ENCODE assay signal across 23 cellular contexts in the genomic region with DNA sequence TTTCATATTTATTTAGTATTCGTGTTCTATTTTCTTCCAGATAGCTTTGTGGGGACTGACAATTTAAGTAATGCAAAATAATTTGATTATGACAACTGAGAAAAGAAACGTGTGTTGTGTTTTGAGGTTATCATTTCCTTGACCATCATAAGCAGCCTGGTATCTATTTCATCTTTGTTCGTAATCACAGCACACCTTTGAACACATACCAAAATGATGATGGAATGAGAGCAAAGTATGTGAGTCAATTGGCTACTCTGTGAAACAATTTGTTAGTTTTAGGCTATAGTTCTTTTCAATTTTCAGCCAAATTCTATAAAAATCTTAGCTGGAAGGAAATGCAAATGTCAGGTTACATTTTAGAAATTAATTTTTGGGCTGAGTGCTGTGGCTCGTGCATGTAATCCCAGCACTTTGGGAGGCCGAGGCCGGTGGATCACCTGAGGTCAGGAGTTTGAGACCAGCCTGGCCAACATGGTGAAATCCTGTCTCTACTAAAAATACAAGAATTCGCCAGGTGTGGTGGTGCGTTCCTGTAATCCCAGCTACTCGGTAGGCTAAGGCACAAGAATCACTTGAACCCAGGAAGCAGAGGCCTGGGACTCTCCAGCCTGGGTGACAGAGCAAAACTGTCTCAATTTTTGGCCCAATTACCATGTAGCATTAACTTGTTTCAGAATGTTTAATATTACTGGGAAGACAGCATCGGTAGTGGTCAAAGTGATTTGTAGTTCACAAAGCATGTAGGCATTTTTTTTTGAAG. TPM values are rescaled to one million over a fixed set of nuclear protein-coding genes. Genes with fewer than 3 reads are reported as not detected.
DNase-seq lines count a peak whose midpoint lies in the region; ATAC-seq, FAIRE-seq and TF ChIP-seq lines count a peak whose summit lies in the region.
"Had no signal": no experiment of that assay in that cellular context is flagged by ENCODE, and none has a peak within 500 bp of the region (broad histone marks: within the 10 kb centered on the region; RNA-seq: fewer than 3 reads in every experiment).

No MANE protein-coding gene starts in this region.

- H3K27me3 ChIP-seq in K562 (ENCODE audit: control insufficient read depth in 2 of 2, insufficient read depth in 2 of 2, low read length in 2 of 2) (no peaks in the 10 kb centered on the region), trophoblast cell (ENCODE audit: insufficient read depth, low read length) (no peaks in the 10 kb centered on the region)
- H3K27me3 ChIP-seq in CD4-positive, alpha-beta T cell (ENCODE audit: control insufficient read depth, insufficient read depth, low read length): no peaks in the 10 kb centered on the region
- H3K27me3 ChIP-seq: BLaER1 treated with 17β-estradiol and CSF1 and Interleukin-3, amounts not matched to agents 10 nM and 100 nM had no signal

- H3K36me3 ChIP-seq in K562 (ENCODE audit: control insufficient read depth, insufficient read depth, low read length) (no peaks in the 10 kb centered on the region), trophoblast cell (ENCODE audit: control insufficient read depth in 1 of 2, insufficient read depth in 2 of 2, low read length in 2 of 2) (no peaks in the 10 kb centered on the region)
- H3K36me3 ChIP-seq: BLaER1 treated with 17β-estradiol and CSF1 and Interleukin-3, amounts not matched to agents 10 nM and 100 nM had no signal

- CTCF ChIA-PET in K562 (lab: Yijun Ruan, JAX; ENCODE audit: low intra/inter-chr PET ratio): no interaction called here
- CTCF ChIA-PET in CD4-positive, alpha-beta T cell (lab: Charles Lee): no interaction called here

- H3K4me2 ChIP-seq in K562 (ENCODE audit: insufficient read depth, low read length) (peak overlapping the region; percentile 86), trophoblast cell (ENCODE audit: low read length) (no peak overlapping the region)
- H3K4me2 ChIP-seq: BLaER1 treated with 17β-estradiol and CSF1 and Interleukin-3, amounts not matched to agents 10 nM and 100 nM had no signal

- POLR2A ChIA-PET in K562 (lab: Yijun Ruan, JAX): interaction anchor here (1.1 kb wide), 1 partner anchor 12 kb away, joined by 3 read pairs; no protein-coding TSS in a partner anchor
- POLR2A ChIA-PET in CD4-positive, alpha-beta T cell (lab: Charles Lee): no interaction called here

- H3K14ac ChIP-seq in trophoblast cell (ENCODE audit: low read length): no peak overlapping the region

- no peak overlapping the region for H4K8ac ChIP-seq in trophoblast cell (ENCODE audit: low read depth, low read length)

- peak; percentile 46 for ATAC-seq in K562
- no peak for ATAC-seq in CD4-positive, alpha-beta T cell (ENCODE audit: poor library complexity)
- ATAC-seq: GM12878, SK-N-SH treated with all-trans-retinoic acid at 6 μM for 48 hours had no signal

- peaks cover 8 to 14% of the 10 kb centered on the region in 2 experiments; a peak in 4 of 5 replicates for H3K4me1 ChIP-seq in K562 (replicated peaks in 1 of 2; ENCODE audit: control insufficient read depth in 2 of 2, insufficient read depth in 2 of 2, low read length in 2 of 2)
- H3K4me1 ChIP-seq in trophoblast cell (ENCODE audit: control insufficient read depth in 1 of 2, insufficient read depth in 2 of 2, low read length in 2 of 2): no peaks in the 10 kb centered on the region
- H3K4me1 ChIP-seq: BLaER1 treated with 17β-estradiol and CSF1 and Interleukin-3, amounts not matched to agents 10 nM and 100 nM had no signal

- H3K79me1 ChIP-seq in trophoblast cell (ENCODE audit: low read length): no peaks in the 10 kb centered on the region

- no peak for TF ChIP-seq EP300 in K562 (IDR thresholded peaks at IDR 0.05; ENCODE audit: low read length)

- DNase-seq in D721Med (ENCODE audit: insufficient read length, low spot score) (no peak), M059J (ENCODE audit: low read depth) (peak; percentile 40), K562 (ENCODE audit: extremely low read depth in 1 of 4, low spot score in 3 of 4) (no peak), trophoblast cell (peak; percentile 37 to 86), HPDE6-E6E7 (ENCODE audit: extremely low spot score) (no peak), NK-92 (lab: John Stamatoyannopoulos, UW; ENCODE audit: unreplicated experiment) (no peak)
- DNase-seq in CD4-positive, alpha-beta T cell: no peak
- DNase-seq: ACHN, DMS 273 treated with DMSO at 0.1 percent for 48 hours, DMS79 treated with DMSO at 0.1 percent for 48 hours, H9, HFFc6, Kasumi-1, MM.1S, NCI-H1048, NCI-H1417 treated with DMSO at 0.1 percent for 48 hours, NCI-H187, NCI-H446, NCI-H526 treated with DMSO at 0.1 percent for 48 hours had no signal

- H3K18ac ChIP-seq in trophoblast cell (ENCODE audit: low read length): no peak overlapping the region

- no peaks in the 10 kb centered on the region for H4K20me1 ChIP-seq in K562 (replicated peaks; ENCODE audit: control insufficient read depth, insufficient read depth, low read length)
- H4K20me1 ChIP-seq: BLaER1 treated with 17β-estradiol and CSF1 and Interleukin-3, amounts not matched to agents 10 nM and 100 nM had no signal

- H3K36me3 Mint-ChIP-seq in CD4-positive, alpha-beta T cell (ENCODE audit: low read depth): no peaks in the 10 kb centered on the region

- H2BK5ac ChIP-seq in trophoblast cell (ENCODE audit: low read depth, low read length, poor library complexity): no peak overlapping the region

- intact Hi-C loops in K562 (cut with micrococcal nuclease): no loop called here
- intact Hi-C loops in CD4-positive, alpha-beta T cell (cut with DNase I, micrococcal nuclease): no loop called here

- H3K9me3 Mint-ChIP-seq in CD4-positive, alpha-beta T cell: no peaks in the 10 kb centered on the region
- H3K9me3 Mint-ChIP-seq: HFFc6 had no signal

- H3K27ac Mint-ChIP-seq in CD4-positive, alpha-beta T cell: no peak overlapping the region
- H3K27ac Mint-ChIP-seq: H9, HFFc6 had no signal

- H4K12ac ChIP-seq in trophoblast cell (ENCODE audit: low read depth, low read length): no peak overlapping the region

- no peak overlapping the region for H2BK120ac ChIP-seq in trophoblast cell (ENCODE audit: insufficient read depth, low read length, poor library complexity)

- H3K9me1 ChIP-seq in K562 (ENCODE audit: control insufficient read depth, insufficient read depth, low read length): no peaks in the 10 kb centered on the region

- H3K79me2 ChIP-seq in K562 (ENCODE audit: control insufficient read depth, insufficient read depth, low read length) (peaks cover 5% of the 10 kb centered on the region; the same call in 2 of the 3 replicates), trophoblast cell (ENCODE audit: control insufficient read depth, insufficient read depth, low read length, poor library complexity) (no peaks in the 10 kb centered on the region)

- H3K27me3 Mint-ChIP-seq in CD4-positive, alpha-beta T cell: no peaks in the 10 kb centered on the region

- no peaks in the 10 kb centered on the region for H3K4me1 Mint-ChIP-seq in CD4-positive, alpha-beta T cell (ENCODE audit: low read depth)
- H3K4me1 Mint-ChIP-seq: H9 had no signal

- no peak for TF ChIP-seq RAD21 in K562 (CRISPR knock-in tag; conservative IDR thresholded peaks at IDR 0.05 in 1 of 2, IDR thresholded peaks at IDR 0.05 in 1 of 2)

- H2AFZ ChIP-seq in K562 (ENCODE audit: low read depth, low read length) (peak overlapping the region; percentile 88), trophoblast cell (ENCODE audit: insufficient read depth, low read length, poor library complexity) (no peak overlapping the region)
- H2AFZ ChIP-seq: GM23248 had no signal

- 27% methylated on average over 9 of the region's 10 CpGs for WGBS in K562 (ENCODE audit: insufficient coverage, low coverage, missing lambda C conversion rate)
- WGBS in trophoblast cell (ENCODE audit: extremely low coverage, insufficient coverage, insufficient read length): no CpG with 5 or more reads among the region's 10 CpGs

- TF ChIP-seq CTCF in D721Med (IDR thresholded peaks at IDR 0.05; ENCODE audit: insufficient read depth, missing control alignments) (no peak), K562 (IDR thresholded peaks at IDR 0.05 in 2 of 3, conservative IDR thresholded peaks at IDR 0.05 in 1 of 3; ENCODE audit: insufficient read depth in 2 of 3, low read depth in 1 of 3, low read length in 3 of 3) (no peak)
- TF ChIP-seq CTCF in CD4-positive, alpha-beta T cell (IDR thresholded peaks at IDR 0.05): no peak

- H3K9ac ChIP-seq in K562 (ENCODE audit: insufficient read depth in 1 of 2, low read depth in 2 of 2, low read length in 2 of 2) (peak overlapping the region in 1 of 2 experiments; percentile 69; a peak in 3 of 4 replicates), trophoblast cell (ENCODE audit: low read length) (no peak overlapping the region)
- H3K9ac ChIP-seq: BLaER1 treated with 17β-estradiol and CSF1 and Interleukin-3, amounts not matched to agents 10 nM and 100 nM; GM23248 had no signal

- in situ Hi-C loops in K562 (cut with MboI): no loop called here

- H3K9me3 ChIP-seq in K562 (replicated peaks; ENCODE audit: control insufficient read depth, insufficient read depth, low read depth, low read length) (no peaks in the 10 kb centered on the region), trophoblast cell (ENCODE audit: insufficient read depth, low read depth, low read length) (no peaks in the 10 kb centered on the region)
- no peaks in the 10 kb centered on the region for H3K9me3 ChIP-seq in CD4-positive, alpha-beta T cell (ENCODE audit: control insufficient read depth, low read length)
- H3K9me3 ChIP-seq: BLaER1 treated with 17β-estradiol and CSF1 and Interleukin-3, amounts not matched to agents 10 nM and 100 nM had no signal

- no peak overlapping the region for H2AK5ac ChIP-seq in trophoblast cell (ENCODE audit: low read length)

- no TSS peak for BruUV-seq in K562 (replicated peaks; lab: Mats Ljungman, UMichigan)

- H3K27ac ChIP-seq in K562 (ENCODE audit: extremely low read depth, low read depth, low read length) (peak overlapping the region; percentile 89), trophoblast cell (ENCODE audit: low read depth, low read length) (no peak overlapping the region)
- H3K27ac ChIP-seq in CD4-positive, alpha-beta T cell (ENCODE audit: low read depth, low read length): no peak overlapping the region
- H3K27ac ChIP-seq: BLaER1 treated with 17β-estradiol and CSF1 and Interleukin-3, amounts not matched to agents 10 nM and 100 nM; GM23248 had no signal

- no peak overlapping the region for H3K4ac ChIP-seq in trophoblast cell (ENCODE audit: low read depth, low read length)

- no peak overlapping the region for H2BK12ac ChIP-seq in trophoblast cell (ENCODE audit: low read length)

- no peak overlapping the region for H4K91ac ChIP-seq in trophoblast cell (ENCODE audit: low read depth, low read length)

- no peak for TF ChIP-seq POLR2A in K562 (conservative IDR thresholded peaks at IDR 0.05)

- H3K4me3 Mint-ChIP-seq in CD4-positive, alpha-beta T cell: no peak overlapping the region
- H3K4me3 Mint-ChIP-seq: H9, HFFc6 had no signal

- no peak overlapping the region for H3K23ac ChIP-seq in trophoblast cell (ENCODE audit: low read length)

- FAIRE-seq in D721Med (lab: Jason Lieb, UNC) (peak; percentile 61), K562 (lab: Jason Lieb, UNC) (no peak)
- FAIRE-seq: GM12878 had no signal

- H3K4me3 ChIP-seq in K562: no peak overlapping the region
- H3K4me3 ChIP-seq in trophoblast cell (ENCODE audit: low read depth, low read length): no peak overlapping the region
- H3K4me3 ChIP-seq: BLaER1 treated with 17β-estradiol and CSF1 and Interleukin-3, amounts not matched to agents 10 nM and 100 nM; GM12878; GM23248 had no signal

RNA-seq across cellular contexts. Expression of a gene that starts 1.1 kb away (rescaled TPM):
- total RNA-seq in M059J (2014; rRNA removed; shearing (Covaris generic)): not detected in 2 replicates
- total RNA-seq in K562 (2011; cell fraction: chromatin; rRNA removed; ENCODE audit: low replicate concordance): 1.2 TPM in 1 of 2 replicates, not detected in the other
- 0.53 and 1.3 TPM in 2 replicates for total RNA-seq in K562 (2011; cell fraction: nucleolus; rRNA removed)
- 0.99 and 1.1 TPM in 2 replicates for total RNA-seq in K562 (2011; cell fraction: nucleoplasm; rRNA removed)
- total RNA-seq in K562 (2014; rRNA removed) (0.14 and 0.73 TPM in 2 replicates), K562 (2014; rRNA removed; fragmentation: Illumina TruSeq; extraction: Trizol) (0.93 and 1.2 TPM in 2 replicates), K562 (2015; rRNA removed; fragmentation: Illumina TruSeq; extraction: Trizol) (0.45 and 0.51 TPM in 2 replicates), K562 (2021) (0.85 and 1.3 TPM in 2 replicates)
- polyA plus RNA-seq in K562 (2011; rRNA removed) (0.73 and 1.1 TPM in 2 replicates), K562 (2014; fragmentation: Illumina TruSeq; extraction: Trizol) (1.8 and 2.4 TPM in 2 replicates), K562 (2014; fragmentation: Nextera tagmentation; extraction: Ambion mirVana) (1 to 10 TPM; 2.0 to 2.5 TPM), K562 (2014; rRNA removed) (1.5 and 3.0 TPM in 2 replicates)
- 1.9 and 2.5 TPM in 2 replicates for polyA plus RNA-seq in K562 (2011; cell fraction: cytosol; rRNA removed)
- polyA plus RNA-seq in K562 (2011; cell fraction: nucleus; rRNA removed): 0.94 and 2.5 TPM in 2 replicates
- 1.4 and 2.3 TPM in 2 replicates for polyA plus RNA-seq in K562 (2012)
- 1.5 and 1.7 TPM in 2 replicates for polyA minus RNA-seq in K562 (2011; rRNA and poly(A)+ RNA removed)
- polyA minus RNA-seq in K562 (2011; cell fraction: cytosol; rRNA and poly(A)+ RNA removed): not detected in 2 replicates
- polyA minus RNA-seq in K562 (2011; cell fraction: nucleus; rRNA and poly(A)+ RNA removed): 0.33 and 0.94 TPM in 2 replicates
- polyA plus RNA-seq in trophoblast cell (2013): not detected in 2 replicates
- total RNA-seq in CD4-positive, alpha-beta T cell: not detected
- total RNA-seq: GM12878, GM23248, H9, HFFc6 had no signal
- polyA plus RNA-seq: GM12878, GM23248 had no signal

RNA-seq across cellular contexts. Expression of a gene that starts 30.3 kb away (rescaled TPM):
- total RNA-seq in M059J (2014; rRNA removed; shearing (Covaris generic)): 17.9 and 25.5 TPM in 2 replicates
- total RNA-seq in K562 (2011; cell fraction: chromatin; rRNA removed; ENCODE audit: low replicate concordance): 67.4 and 167 TPM in 2 replicates
- total RNA-seq in K562 (2011; cell fraction: nucleolus; rRNA removed): 29.5 and 35.7 TPM in 2 replicates
- total RNA-seq in K562 (2011; cell fraction: nucleoplasm; rRNA removed): 52.1 and 74.0 TPM in 2 replicates
- total RNA-seq in K562 (2014; rRNA removed): 14.6 and 18.8 TPM in 2 replicates
- total RNA-seq in K562 (2014; rRNA removed; fragmentation: Illumina TruSeq; extraction: Trizol): 26.9 and 28.3 TPM in 2 replicates
- total RNA-seq in K562 (2015; rRNA removed; fragmentation: Illumina TruSeq; extraction: Trizol): 21.7 and 22.9 TPM in 2 replicates
- 21.0 and 27.5 TPM in 2 replicates for total RNA-seq in K562 (2021)
- 34.3 and 38.0 TPM in 2 replicates for polyA plus RNA-seq in K562 (2011; rRNA removed)
- polyA plus RNA-seq in K562 (2011; cell fraction: cytosol; rRNA removed): 17.2 and 18.4 TPM in 2 replicates
- polyA plus RNA-seq in K562 (2011; cell fraction: nucleus; rRNA removed): 53.5 and 79.2 TPM in 2 replicates
- 14.1 and 18.4 TPM in 2 replicates for polyA plus RNA-seq in K562 (2012)
- polyA plus RNA-seq in K562 (2014; fragmentation: Illumina TruSeq; extraction: Trizol): 25.3 and 25.5 TPM in 2 replicates
- 1 to 10 TPM; 8.4 to 8.9 TPM for polyA plus RNA-seq in K562 (2014; fragmentation: Nextera tagmentation; extraction: Ambion mirVana)
- 16.2 and 23.4 TPM in 2 replicates for polyA plus RNA-seq in K562 (2014; rRNA removed)
- 67.2 and 73.7 TPM in 2 replicates for polyA minus RNA-seq in K562 (2011; rRNA and poly(A)+ RNA removed)
- polyA minus RNA-seq in K562 (2011; cell fraction: cytosol; rRNA and poly(A)+ RNA removed): 24.0 and 30.0 TPM in 2 replicates
- polyA minus RNA-seq in K562 (2011; cell fraction: nucleus; rRNA and poly(A)+ RNA removed): 39.2 and 66.4 TPM in 2 replicates
- 60.3 and 60.8 TPM in 2 replicates for polyA plus RNA-seq in trophoblast cell (2013)
- 10 to 100 TPM; 59.6 to 63.9 TPM for total RNA-seq in CD4-positive, alpha-beta T cell

Comparison
In these comparisons a context has a peak if more than half of its experiments do, and no peak if none do; other contexts are left out.
1. DNase-seq: peak in M059J (single experiment) and trophoblast cell (2 of 2); none in D721Med (single experiment), K562 (0 of 4), HPDE6-E6E7 (single experiment), NK-92 (single experiment) and CD4-positive, alpha-beta T cell (0 of 10).